28 cellular contexts compared by ENCODE assay signal in the genomic region with DNA sequence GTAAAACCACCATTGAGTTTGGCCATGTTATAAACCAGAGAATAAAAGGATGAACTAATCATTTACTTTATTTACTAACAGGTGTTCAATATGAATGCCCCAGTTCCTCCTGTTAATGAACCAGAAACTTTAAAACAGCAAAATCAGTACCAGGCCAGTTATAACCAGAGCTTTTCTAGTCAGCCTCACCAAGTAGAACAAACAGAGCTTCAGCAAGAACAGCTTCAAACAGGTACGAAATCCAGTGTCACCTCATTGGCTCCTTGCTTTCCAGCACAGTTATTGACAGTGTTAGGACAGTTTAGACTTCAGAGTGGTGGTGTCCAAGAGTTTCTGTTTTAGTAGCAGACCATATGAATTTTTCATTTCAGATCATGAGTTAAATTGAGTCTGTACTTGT. TPM values are rescaled to one million over a fixed set of nuclear protein-coding genes. Genes with fewer than 3 reads are reported as not detected.
DNase-seq lines count a peak whose midpoint lies in the region; ATAC-seq, FAIRE-seq and TF ChIP-seq lines count a peak whose summit lies in the region.
"Had no signal": no experiment of that assay in that cellular context is flagged by ENCODE, and none has a peak within 500 bp of the region (broad histone marks: within the 10 kb centered on the region; RNA-seq: fewer than 3 reads in every experiment).

No MANE protein-coding gene starts in this region.

- H3K79me2 ChIP-seq in GM12878 (ENCODE audit: control insufficient read depth, insufficient read depth, low read length) = no peaks in the 10 kb centered on the region; the same call in 1 of the 2 replicates

- H3K27ac Mint-ChIP-seq in activated CD8-positive, alpha-beta memory T cell treated with anti-CD3 and anti-CD28 coated beads, Interleukin-2, amount 10 ng/mL, durations not matched to agents 7 days and 5 days = peak overlapping the region; percentile 36
- H3K27ac Mint-ChIP-seq in natural killer cell = peak overlapping the region; percentile 12 to 15
- H3K27ac Mint-ChIP-seq in natural killer cell treated with Interleukin-12 subunit alpha and Interleukin-12 subunit beta and Interleukin-15 and Interleukin-18, amount 100 ng/mL, for 72 hours = peak overlapping the region in 1 of 2 donors; percentile 40
- peak overlapping the region; percentile 32 for H3K27ac Mint-ChIP-seq in stimulated activated effector memory CD8-positive, alpha-beta T cell treated with anti-CD3 and anti-CD28 coated beads, Interleukin-12 subunit alpha, Interleukin-12 subunit beta, amount 100 ng/mL, for 72 hours

- TSS peak; percentile 20 for BruUV-seq in GM12878 (replicated peaks; lab: Mats Ljungman, UMichigan)

- ATAC-seq in activated CD8-positive, alpha-beta memory T cell treated with anti-CD3 and anti-CD28 coated beads, Interleukin-2, amount 10 ng/mL, durations not matched to agents 7 days and 5 days = no peak
- no peak for ATAC-seq in natural killer cell
- no peak for ATAC-seq in natural killer cell treated with Interleukin-12 subunit alpha and Interleukin-12 subunit beta and Interleukin-15 and Interleukin-18, amount 100 ng/mL, for 72 hours
- no peak for ATAC-seq in GM12878
- ATAC-seq in stimulated activated effector memory CD8-positive, alpha-beta T cell treated with anti-CD3 and anti-CD28 coated beads, Interleukin-12 subunit alpha, Interleukin-12 subunit beta, amount 100 ng/mL, for 72 hours = no peak
- no peak for ATAC-seq in HG02840 (IDR thresholded peaks at IDR 0.05; ENCODE audit: low FRiP score, unreplicated experiment)
- ATAC-seq: K562, PC-3, Right ventricle myocardium inferior had no signal

- no peak for FAIRE-seq in GM12878 (lab: Jason Lieb, UNC)
- FAIRE-seq: GM19239, H54, K562 had no signal

- H3K9me3 Mint-ChIP-seq in activated CD8-positive, alpha-beta memory T cell treated with anti-CD3 and anti-CD28 coated beads, Interleukin-2, amount 10 ng/mL, durations not matched to agents 7 days and 5 days (ENCODE audit: low read depth) = no peaks in the 10 kb centered on the region
- no peaks in the 10 kb centered on the region for H3K9me3 Mint-ChIP-seq in natural killer cell
- H3K9me3 Mint-ChIP-seq in natural killer cell treated with Interleukin-12 subunit alpha and Interleukin-12 subunit beta and Interleukin-15 and Interleukin-18, amount 100 ng/mL, for 72 hours = no peaks in the 10 kb centered on the region
- no peaks in the 10 kb centered on the region for H3K9me3 Mint-ChIP-seq in stimulated activated effector memory CD8-positive, alpha-beta T cell treated with anti-CD3 and anti-CD28 coated beads, Interleukin-12 subunit alpha, Interleukin-12 subunit beta, amount 100 ng/mL, for 72 hours

- no peaks in the 10 kb centered on the region for H3K27me3 Mint-ChIP-seq in activated CD8-positive, alpha-beta memory T cell treated with anti-CD3 and anti-CD28 coated beads, Interleukin-2, amount 10 ng/mL, durations not matched to agents 7 days and 5 days
- no peaks in the 10 kb centered on the region for H3K27me3 Mint-ChIP-seq in natural killer cell (ENCODE audit: low read depth in 2 of 2)
- H3K27me3 Mint-ChIP-seq in natural killer cell treated with Interleukin-12 subunit alpha and Interleukin-12 subunit beta and Interleukin-15 and Interleukin-18, amount 100 ng/mL, for 72 hours = no peaks in the 10 kb centered on the region

- peaks cover 58% of the 10 kb centered on the region for H3K36me3 Mint-ChIP-seq in activated CD8-positive, alpha-beta memory T cell treated with anti-CD3 and anti-CD28 coated beads, Interleukin-2, amount 10 ng/mL, durations not matched to agents 7 days and 5 days
- H3K36me3 Mint-ChIP-seq in natural killer cell = peaks cover 4% of the 10 kb centered on the region
- H3K36me3 Mint-ChIP-seq in natural killer cell treated with Interleukin-12 subunit alpha and Interleukin-12 subunit beta and Interleukin-15 and Interleukin-18, amount 100 ng/mL, for 72 hours = peaks cover 25% of the 10 kb centered on the region
- H3K36me3 Mint-ChIP-seq in stimulated activated effector memory CD8-positive, alpha-beta T cell treated with anti-CD3 and anti-CD28 coated beads, Interleukin-12 subunit alpha, Interleukin-12 subunit beta, amount 100 ng/mL, for 72 hours = peaks cover 100% of the 10 kb centered on the region

- no peaks in the 10 kb centered on the region for H3K27me3 ChIP-seq in GM12878 (replicated peaks in 1 of 2; ENCODE audit: control insufficient read depth in 2 of 2, insufficient read depth in 2 of 2, low read length in 1 of 2)
- H3K27me3 ChIP-seq: BE2C, SJCRH30 had no signal

- TF ChIP-seq EP300 in GM12878 (IDR thresholded peaks at IDR 0.05; ENCODE audit: borderline replicate concordance in 1 of 2, control insufficient read depth in 1 of 2, low read depth in 2 of 2, low read length in 2 of 2) = no peak

- H4K20me1 ChIP-seq in GM12878 (ENCODE audit: control insufficient read depth, insufficient read depth) = no peaks in the 10 kb centered on the region

- POLR2A ChIA-PET in GM12878 (lab: Charles Lee) = no interaction called here

- no peak overlapping the region for H2AFZ ChIP-seq in GM12878 (ENCODE audit: control insufficient read depth, low read depth, low read length)

- 95% methylated on average over 1 of the region's 1 CpG for WGBS in GM12878 (ENCODE audit: insufficient coverage, insufficient replicate concordance, low lambda C conversion rate, missing lambda C conversion rate)

- no peak for TF ChIP-seq POLR2A in GM12878 (IDR thresholded peaks at IDR 0.05; ENCODE audit: low read depth, low read length)

- intact Hi-C loops in natural killer cell (cut with micrococcal nuclease) (no loop called here), GM12878 (cut with micrococcal nuclease; ENCODE audit: unreplicated experiment) (no loop called here)

- in situ Hi-C loops in GM12878 (cut with MboI) = no loop called here

- no peaks in the 10 kb centered on the region for H3K4me1 ChIP-seq in GM12878 (ENCODE audit: control insufficient read depth, insufficient read depth, low read length)
- H3K4me1 ChIP-seq: BE2C, SJCRH30 had no signal

- SMC1A ChIA-PET in GM12878 (lab: Charles Lee; ENCODE audit: uncharacterized antibody, unreplicated experiment) = no interaction called here

- H3K36me3 ChIP-seq in GM12878 (ENCODE audit: control insufficient read depth in 2 of 2, insufficient read depth in 2 of 2, low read length in 1 of 2) = peaks cover 12 to 59% of the 10 kb centered on the region in 2 experiments

- no peaks in the 10 kb centered on the region for H3K9me3 ChIP-seq in GM12878 (replicated peaks; ENCODE audit: control insufficient read depth, insufficient read depth, low read length)
- H3K9me3 ChIP-seq: BE2C, SJCRH30 had no signal

- H3K4me3 ChIP-seq in GM12878 = no peak overlapping the region
- H3K4me3 ChIP-seq: K562, SJCRH30 had no signal

- peaks cover 8% of the 10 kb centered on the region for H3K4me1 Mint-ChIP-seq in activated CD8-positive, alpha-beta memory T cell treated with anti-CD3 and anti-CD28 coated beads, Interleukin-2, amount 10 ng/mL, durations not matched to agents 7 days and 5 days
- H3K4me1 Mint-ChIP-seq in natural killer cell = no peaks in the 10 kb centered on the region
- peaks cover 5 to 6% of the 10 kb centered on the region in 2 donors for H3K4me1 Mint-ChIP-seq in natural killer cell treated with Interleukin-12 subunit alpha and Interleukin-12 subunit beta and Interleukin-15 and Interleukin-18, amount 100 ng/mL, for 72 hours (ENCODE audit: low read depth in 2 of 2)
- peaks cover 6% of the 10 kb centered on the region for H3K4me1 Mint-ChIP-seq in stimulated activated effector memory CD8-positive, alpha-beta T cell treated with anti-CD3 and anti-CD28 coated beads, Interleukin-12 subunit alpha, Interleukin-12 subunit beta, amount 100 ng/mL, for 72 hours

- no peak overlapping the region for H3K4me3 Mint-ChIP-seq in activated CD8-positive, alpha-beta memory T cell treated with anti-CD3 and anti-CD28 coated beads, Interleukin-2, amount 10 ng/mL, durations not matched to agents 7 days and 5 days
- no peak overlapping the region for H3K4me3 Mint-ChIP-seq in natural killer cell
- H3K4me3 Mint-ChIP-seq in natural killer cell treated with Interleukin-12 subunit alpha and Interleukin-12 subunit beta and Interleukin-15 and Interleukin-18, amount 100 ng/mL, for 72 hours = no peak overlapping the region
- no peak overlapping the region for H3K4me3 Mint-ChIP-seq in stimulated activated effector memory CD8-positive, alpha-beta T cell treated with anti-CD3 and anti-CD28 coated beads, Interleukin-12 subunit alpha, Interleukin-12 subunit beta, amount 100 ng/mL, for 72 hours

- no peak overlapping the region for H3K4me2 ChIP-seq in GM12878 (ENCODE audit: control insufficient read depth, insufficient read depth)

- H3K27ac ChIP-seq in GM12878 (ENCODE audit: control insufficient read depth, insufficient read depth) = no peak overlapping the region
- H3K27ac ChIP-seq: SJCRH30 had no signal

- no peak for TF ChIP-seq RAD21 in GM12878 (IDR thresholded peaks at IDR 0.05; ENCODE audit: insufficient read depth, low read depth, low read length)

- RAD21 ChIA-PET in GM12878 (lab: Charles Lee; ENCODE audit: unreplicated experiment) = no interaction called here

- DNase-seq in activated CD8-positive, alpha-beta memory T cell treated with anti-CD3 and anti-CD28 coated beads, Interleukin-2, amount 10 ng/mL, durations not matched to agents 7 days and 5 days = no peak
- no peak for DNase-seq in activated CD8-positive, alpha-beta memory T cell treated with anti-CD3 and anti-CD28 coated beads, Interleukin-2, amount 50 U/mL, for 48 hours
- DNase-seq in natural killer cell = no peak
- no peak for DNase-seq in natural killer cell treated with Interleukin-12 subunit alpha and Interleukin-12 subunit beta and Interleukin-15 and Interleukin-18, amount 100 ng/mL, for 72 hours (ENCODE audit: low spot score)
- no peak for DNase-seq in GM12878 (ENCODE audit: low read depth, low spot score)
- DNase-seq in stimulated activated effector memory CD8-positive, alpha-beta T cell treated with anti-CD3 and anti-CD28 coated beads, Interleukin-12 subunit alpha, Interleukin-12 subunit beta, amount 100 ng/mL, for 72 hours (ENCODE audit: low spot score in 2 of 2) = no peak
- no peak for DNase-seq in iPS-NIHi11 (ENCODE audit: low spot score)
- DNase-seq: 8988T; ACHN; BE2C; DMS153; DND-41; Kasumi-1; MV-4-11; NCI-H1105; NCI-H1436 treated with DMSO at 0.1 percent for 48 hours; NCI-H2029; NCI-H446 treated with DMSO at 0.1 percent for 48 hours; NCI-H526; NCI-H82; NK-92 treated with Interleukin-12 subunit alpha and Interleukin-12 subunit beta, amount 100 ng/mL, for 24 hours; PC-3; SJCRH30 had no signal

- H3K9ac ChIP-seq in GM12878 (ENCODE audit: control insufficient read depth, insufficient read depth, low read length) = no peak overlapping the region

- no peak for TF ChIP-seq CTCF in natural killer cell (IDR thresholded peaks at IDR 0.05)
- no peak for TF ChIP-seq CTCF in GM12878 (IDR thresholded peaks at IDR 0.05 in 2 of 3, conservative IDR thresholded peaks at IDR 0.05 in 1 of 3; ENCODE audit: control insufficient read depth in 2 of 3, extremely low read depth in 1 of 3, insufficient read depth in 1 of 3, low read depth in 3 of 3, low read length in 3 of 3)

- CTCF ChIA-PET in activated CD8-positive, alpha-beta memory T cell treated with anti-CD3 and anti-CD28 coated beads, Interleukin-2, amount 10 ng/mL, durations not matched to agents 7 days and 5 days (lab: Charles Lee) = interaction anchor here (1.2 to 1.3 kb wide), 2 partner anchors 10 to 13 kb away, joined by 3 to 4 read pairs; a partner anchor contains a TSS
- CTCF ChIA-PET in GM12878 (lab: Yijun Ruan, JAX) = no interaction called here

RNA-seq across cellular contexts. Expression of a gene that starts 13.6 kb away (rescaled TPM):
- total RNA-seq in activated CD8-positive, alpha-beta memory T cell treated with anti-CD3 and anti-CD28 coated beads, Interleukin-2, amount 10 ng/mL, durations not matched to agents 7 days and 5 days = 10 to 100 TPM; 63.8 to 93.9 TPM
- total RNA-seq in natural killer cell = 10 to 100 TPM; 40.3 to 53.6 (median 42.8) TPM
- 100 to 1,000 TPM in 1 of 2 donors, 10 to 100 TPM in 1; 93.6 to 135 TPM for total RNA-seq in natural killer cell treated with Interleukin-12 subunit alpha and Interleukin-12 subunit beta and Interleukin-15 and Interleukin-18, amount 100 ng/mL, for 72 hours
- total RNA-seq in GM12878 (2013; cell fraction: nucleolus; rRNA removed) = 84.6 and 91.9 TPM in 2 replicates
- 45.2 and 52.2 TPM in 2 replicates for total RNA-seq in GM12878 (2014; rRNA removed)
- total RNA-seq in GM12878 (2014; rRNA removed; fragmentation: Illumina TruSeq; extraction: Trizol) = 57.3 and 59.3 TPM in 2 replicates
- 92.3 and 93.8 TPM in 2 replicates for total RNA-seq in GM12878 (2021)
- 39.1 TPM for polyA plus RNA-seq in GM12878 (2011; ENCODE audit: low read depth)
- 66.9 and 82.8 TPM in 2 replicates for polyA plus RNA-seq in GM12878 (2011; rRNA removed)
- 78.5 and 82.7 TPM in 2 replicates for polyA plus RNA-seq in GM12878 (2011; cell fraction: cytosol; rRNA removed)
- 90.3 and 97.2 TPM in 2 replicates for polyA plus RNA-seq in GM12878 (2011; cell fraction: nucleus; rRNA removed)
- polyA plus RNA-seq in GM12878 (2012) = 46.2 and 56.8 TPM in 2 replicates
- polyA plus RNA-seq in GM12878 (2014; fragmentation: Illumina TruSeq; extraction: Trizol) = 72.0 and 73.0 TPM in 2 replicates
- 10 to 100 TPM; 45.1 to 72.5 TPM for polyA plus RNA-seq in GM12878 (2014; fragmentation: Nextera tagmentation; extraction: Ambion mirVana)
- polyA plus RNA-seq in GM12878 (2014; rRNA removed) = 59.2 and 63.0 TPM in 2 replicates
- 10 to 100 TPM; 92.5 to 95.5 TPM for polyA plus RNA-seq in GM12878 (2016; fragmentation: Nextera tagmentation; extraction: Ambion mirVana)
- polyA minus RNA-seq in GM12878 (2011; rRNA and poly(A)+ RNA removed) = 101 and 114 TPM in 2 replicates
- polyA minus RNA-seq in GM12878 (2011; cell fraction: cytosol; rRNA and poly(A)+ RNA removed) = 44.4 and 58.6 TPM in 2 replicates
- polyA minus RNA-seq in GM12878 (2011; cell fraction: nucleus; rRNA and poly(A)+ RNA removed) = 44.4 and 74.2 TPM in 2 replicates

RNA-seq across cellular contexts. Expression of a gene that starts 40.3 kb away (rescaled TPM):
- 100 to 1,000 TPM; 227 to 267 TPM for total RNA-seq in activated CD8-positive, alpha-beta memory T cell treated with anti-CD3 and anti-CD28 coated beads, Interleukin-2, amount 10 ng/mL, durations not matched to agents 7 days and 5 days
- 100 to 1,000 TPM; 118 to 158 (median 137) TPM for total RNA-seq in natural killer cell
- total RNA-seq in natural killer cell treated with Interleukin-12 subunit alpha and Interleukin-12 subunit beta and Interleukin-15 and Interleukin-18, amount 100 ng/mL, for 72 hours = 100 to 1,000 TPM; 228 to 234 TPM
- 231 and 249 TPM in 2 replicates for total RNA-seq in GM12878 (2013; cell fraction: nucleolus; rRNA removed)
- 187 and 189 TPM in 2 replicates for total RNA-seq in GM12878 (2014; rRNA removed)
- total RNA-seq in GM12878 (2014; rRNA removed; fragmentation: Illumina TruSeq; extraction: Trizol) = 205 and 207 TPM in 2 replicates
- total RNA-seq in GM12878 (2021) = 224 and 228 TPM in 2 replicates
- polyA plus RNA-seq in GM12878 (2011; ENCODE audit: low read depth) = 68.7 TPM
- polyA plus RNA-seq in GM12878 (2011; rRNA removed) = 199 and 225 TPM in 2 replicates
- 185 and 199 TPM in 2 replicates for polyA plus RNA-seq in GM12878 (2011; cell fraction: cytosol; rRNA removed)
- polyA plus RNA-seq in GM12878 (2011; cell fraction: nucleus; rRNA removed) = 116 and 139 TPM in 2 replicates
- polyA plus RNA-seq in GM12878 (2012) = 87.9 and 112 TPM in 2 replicates
- 222 and 255 TPM in 2 replicates for polyA plus RNA-seq in GM12878 (2014; fragmentation: Illumina TruSeq; extraction: Trizol)
- polyA plus RNA-seq in GM12878 (2014; fragmentation: Nextera tagmentation; extraction: Ambion mirVana) = 10 to 100 TPM; 50.4 to 51.8 TPM
- polyA plus RNA-seq in GM12878 (2014; rRNA removed) = 174 and 210 TPM in 2 replicates
- 100 to 1,000 TPM; 184 to 195 TPM for polyA plus RNA-seq in GM12878 (2016; fragmentation: Nextera tagmentation; extraction: Ambion mirVana)
- 351 and 411 TPM in 2 replicates for polyA minus RNA-seq in GM12878 (2011; rRNA and poly(A)+ RNA removed)
- 105 and 131 TPM in 2 replicates for polyA minus RNA-seq in GM12878 (2011; cell fraction: cytosol; rRNA and poly(A)+ RNA removed)
- 78.6 and 134 TPM in 2 replicates for polyA minus RNA-seq in GM12878 (2011; cell fraction: nucleus; rRNA and poly(A)+ RNA removed)
